ENCODE assay signal across 10 cellular contexts in genomic region chr17:79183221-79184158, GRCh38.
DNase-seq lines count a peak whose midpoint lies in the region; ATAC-seq, FAIRE-seq and TF ChIP-seq lines count a peak whose summit lies in the region.
"Had no signal": no experiment of that assay in that cellular context is flagged by ENCODE, and none has a peak within 500 bp of the region (broad histone marks: within the 10 kb centered on the region; RNA-seq: fewer than 3 reads in every experiment).

No MANE protein-coding gene starts in this region.

- BruUV-seq in HepG2 (replicated peaks; lab: Mats Ljungman, UMichigan) (no TSS peak), Panc1 (replicated peaks; lab: Mats Ljungman, UMichigan) (no TSS peak)

- peaks cover 4% of the 10 kb centered on the region; the same call in 1 of the 2 replicates for H4K20me1 ChIP-seq in HepG2 (ENCODE audit: insufficient read depth, low read length)

- no peak overlapping the region for H3K9ac ChIP-seq in HepG2 (ENCODE audit: insufficient read depth, low read depth, low read length)

- H3K4me3 ChIP-seq in HepG2 (replicated peaks in 1 of 3; ENCODE audit: insufficient read depth in 1 of 3, low read depth in 2 of 3, low read length in 3 of 3) (no peak overlapping the region), right lobe of liver (no peak overlapping the region), Panc1 (ENCODE audit: low read depth in 2 of 2, low read length in 2 of 2) (peak overlapping the region in 1 of 2 experiments; percentile 14; a peak in 3 of 4 replicates), iPS-18c (ENCODE audit: insufficient read depth, low read depth, low read length) (peak overlapping the region; percentile 75)

- no peak for TF ChIP-seq POLR2A in HepG2 (IDR thresholded peaks at IDR 0.05; ENCODE audit: insufficient read depth in 1 of 2, low read depth in 2 of 2, low read length in 2 of 2)
- no peak for TF ChIP-seq POLR2A in right lobe of liver (IDR thresholded peaks at IDR 0.05)

- ATAC-seq in HepG2 (peak; percentile 28; the same call in 2 of the 3 replicates), right lobe of liver (no peak), Panc1 (peak; percentile 66)

- no peaks in the 10 kb centered on the region for H3K36me3 ChIP-seq in HepG2 (replicated peaks in 1 of 2; ENCODE audit: control insufficient read depth in 1 of 2, insufficient read depth in 2 of 2, low read length in 2 of 2)
- no peaks in the 10 kb centered on the region for H3K36me3 ChIP-seq in right lobe of liver
- no peaks in the 10 kb centered on the region for H3K36me3 ChIP-seq in Panc1 (ENCODE audit: control insufficient read depth, insufficient read depth, low read length)

- in situ Hi-C loops in HepG2 (cut with HindIII; ENCODE audit: extremely low pct_ligation_motif_present, low pct_unique_long_range_greater_than_20kb), result no loop called here
- in situ Hi-C loops in Panc1 (cut with HindIII; ENCODE audit: low pct_unique_long_range_greater_than_20kb, low sequenced_read_pairs), result no loop called here

- H3K4me2 ChIP-seq in HepG2 (ENCODE audit: low read depth, low read length), result no peak overlapping the region

- no peak for TF ChIP-seq EP300 in HepG2 (IDR thresholded peaks at IDR 0.05; ENCODE audit: low read depth in 2 of 2, low read length in 2 of 2)
- TF ChIP-seq EP300 in HepG2 (CRISPR knock-in tag; IDR thresholded peaks at IDR 0.05; ENCODE audit: borderline replicate concordance), result no peak

- 11% methylated on average over 23 of the region's 102 CpGs for WGBS in HepG2 (ENCODE audit: low lambda C conversion rate)
- WGBS in right lobe of liver (ENCODE audit: insufficient coverage, low coverage, low lambda C conversion rate, missing lambda C conversion rate), result 0% methylated on average over 4 of the region's 102 CpGs

- H3K27ac ChIP-seq in HepG2 (ENCODE audit: extremely low read length, insufficient read depth, low read length), result no peak overlapping the region
- H3K27ac ChIP-seq in right lobe of liver, result no peak overlapping the region
- H3K27ac ChIP-seq in Panc1 (ENCODE audit: low read length), result no peak overlapping the region

- TF ChIP-seq CTCF in HepG2 (CRISPR knock-in tag; IDR thresholded peaks at IDR 0.05) (no peak), right lobe of liver (IDR thresholded peaks at IDR 0.05) (no peak), Panc1 (IDR thresholded peaks at IDR 0.05) (no peak; the same call in 1 of the 2 replicates), type B pancreatic cell (conservative IDR thresholded peaks at IDR 0.05) (peak; percentile 21)

- POLR2A ChIA-PET in HepG2 (lab: Yijun Ruan, JAX) (no interaction called here), Panc1 (lab: Charles Lee) (no interaction called here)

- peaks cover 28 to 86% of the 10 kb centered on the region in 2 experiments for H3K27me3 ChIP-seq in HepG2 (ENCODE audit: control insufficient read depth in 1 of 2, insufficient read depth in 2 of 2, low read length in 2 of 2)
- peaks cover 0 to 7% of the 10 kb centered on the region in 2 donors for H3K27me3 ChIP-seq in right lobe of liver
- peaks cover 34% of the 10 kb centered on the region for H3K27me3 ChIP-seq in Panc1 (ENCODE audit: control insufficient read depth, insufficient read depth, low read length)

- DNase-seq in HepG2 (ENCODE audit: low spot score) (no peak), right lobe of liver (no peak), Panc1 (ENCODE audit: low read depth, low spot score) (no peak), type B pancreatic cell (ENCODE audit: extremely low spot score, unreplicated experiment) (no peak), HuH-7 (ENCODE audit: low spot score) (no peak), SW480 (ENCODE audit: low spot score) (no peak), SK-N-DZ (ENCODE audit: low spot score) (no peak)
- DNase-seq: NCI-H1048; stimulated activated naive CD4-positive, alpha-beta T cell treated with Interleukin-2 at 50 U/mL for 16 hours had no signal

- H3K4me1 Mint-ChIP-seq in type B pancreatic cell (ENCODE audit: unreplicated experiment), result no peaks in the 10 kb centered on the region

- peaks cover 88% of the 10 kb centered on the region for H3K27me3 Mint-ChIP-seq in type B pancreatic cell

- H3K9me3 ChIP-seq in HepG2 (ENCODE audit: low read length) (no peaks in the 10 kb centered on the region), right lobe of liver (no peaks in the 10 kb centered on the region), Panc1 (ENCODE audit: control insufficient read depth, insufficient read depth, low read depth, low read length) (no peaks in the 10 kb centered on the region), iPS-18c (ENCODE audit: control insufficient read depth, insufficient read depth, low read length) (no peaks in the 10 kb centered on the region)

- intact Hi-C loops in HepG2 (cut with micrococcal nuclease; ENCODE audit: unreplicated experiment) (no loop called here), right lobe of liver (cut with DNase I) (no loop called here), Panc1 (cut with micrococcal nuclease; ENCODE audit: unreplicated experiment) (no loop called here)

- H3K4me1 ChIP-seq in HepG2 (ENCODE audit: insufficient read depth, low read length), result no peaks in the 10 kb centered on the region
- H3K4me1 ChIP-seq in right lobe of liver, result no peaks in the 10 kb centered on the region
- H3K4me1 ChIP-seq in Panc1 (ENCODE audit: control insufficient read depth, insufficient read depth, low read length), result peaks cover under 1% of the 10 kb centered on the region; the same call in 1 of the 2 replicates

- no peak for FAIRE-seq in HepG2 (lab: Jason Lieb, UNC)

- H3K79me2 ChIP-seq in HepG2 (ENCODE audit: insufficient read depth, low read length), result no peaks in the 10 kb centered on the region

- no peaks in the 10 kb centered on the region for H3K9me3 Mint-ChIP-seq in type B pancreatic cell

- peak overlapping the region; percentile 89 for H3K4me3 Mint-ChIP-seq in type B pancreatic cell

- CTCF ChIA-PET in HepG2 (lab: Yijun Ruan, JAX; ENCODE audit: low intra/inter-chr PET ratio, low total read pairs) (no interaction called here), Panc1 (lab: Charles Lee) (no interaction called here)

- no peaks in the 10 kb centered on the region for H3K36me3 Mint-ChIP-seq in type B pancreatic cell

- H3K27ac Mint-ChIP-seq in type B pancreatic cell, result no peak overlapping the region

- TF ChIP-seq RAD21 in HepG2 (CRISPR knock-in tag; IDR thresholded peaks at IDR 0.05), result no peak

- no peak overlapping the region for H2AFZ ChIP-seq in HepG2 (ENCODE audit: low read length)

TF ChIP-seq in HepG2, 621 proteins besides CTCF, POLR2A, EP300 and RAD21 (continues in another document):
- no peak for TF ChIP-seq ATM (IDR thresholded peaks at IDR 0.05; ENCODE audit: borderline replicate concordance)
- 0 out of 2 replicates have a peak, but pooled peaks have one; percentile 29 for TF ChIP-seq MTF2 (CRISPR knock-in tag; IDR thresholded peaks at IDR 0.05; ENCODE audit: borderline replicate concordance)
- TF ChIP-seq SMARCC2 (IDR thresholded peaks at IDR 0.05), result no peak
- TF ChIP-seq NFIB (CRISPR knock-in tag; IDR thresholded peaks at IDR 0.05; ENCODE audit: borderline replicate concordance), result no peak
- no peak for TF ChIP-seq ELF3 (CRISPR knock-in tag; IDR thresholded peaks at IDR 0.05)
- no peak for TF ChIP-seq PITX1 (CRISPR knock-in tag; IDR thresholded peaks at IDR 0.05)
- TF ChIP-seq ZFP36 (IDR thresholded peaks at IDR 0.05; ENCODE audit: borderline replicate concordance, low read depth, low read length, partially characterized antibody), result no peak
- TF ChIP-seq ZNF800 (CRISPR knock-in tag; IDR thresholded peaks at IDR 0.05), result peak; percentile 51; the same call in 1 of the 2 replicates
- TF ChIP-seq HNF1B (CRISPR knock-in tag; IDR thresholded peaks at IDR 0.05), result no peak
- no peak for TF ChIP-seq UBTF (CRISPR knock-in tag; IDR thresholded peaks at IDR 0.05)

Comparison
In these comparisons a context has a peak if more than half of its experiments do, and no peak if none do; other contexts are left out.
1. ATAC-seq: peak in HepG2 (single experiment) and Panc1 (single experiment); none in right lobe of liver (0 of 4).